5 cellular contexts compared by ENCODE assay signal in the genomic region with DNA sequence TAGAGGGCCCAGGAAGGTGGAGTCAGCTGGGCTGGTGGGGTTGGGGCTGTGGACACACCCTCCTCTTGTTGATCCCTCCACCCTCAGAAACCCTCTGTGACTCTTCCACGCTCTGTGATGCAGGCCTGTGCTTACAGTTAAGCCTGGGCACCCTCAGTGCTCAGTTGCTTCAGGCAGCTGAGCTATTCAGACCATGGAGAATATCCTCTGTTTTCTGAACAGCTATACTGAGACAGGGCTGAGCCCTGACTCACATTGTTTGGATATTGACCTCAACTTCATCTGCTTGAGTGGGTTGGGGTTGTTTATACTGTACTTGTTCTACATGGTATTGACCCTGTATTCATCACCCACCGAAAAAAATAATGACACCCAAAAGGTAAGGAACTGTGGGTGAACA. TPM values are rescaled to one million over a fixed set of nuclear protein-coding genes. Genes with fewer than 3 reads are reported as not detected.
"Had no signal": no experiment of that assay in that cellular context is flagged by ENCODE, and none has a peak within 500 bp of the region (broad histone marks: within the 10 kb centered on the region; RNA-seq: fewer than 3 reads in every experiment).

A gene (plus strand): TSS at position 108 of the 400 bp plus-strand sequence. CDS start 86 bp downstream, at position 194.

RNA-seq across cellular contexts. Expression of the gene that starts here (rescaled TPM):
- total RNA-seq: HepG2, HT-29, HT1080, K562 had no signal
- polyA plus RNA-seq: HepG2, IgD-negative memory B cell, K562 had no signal
